In the genomic region with DNA sequence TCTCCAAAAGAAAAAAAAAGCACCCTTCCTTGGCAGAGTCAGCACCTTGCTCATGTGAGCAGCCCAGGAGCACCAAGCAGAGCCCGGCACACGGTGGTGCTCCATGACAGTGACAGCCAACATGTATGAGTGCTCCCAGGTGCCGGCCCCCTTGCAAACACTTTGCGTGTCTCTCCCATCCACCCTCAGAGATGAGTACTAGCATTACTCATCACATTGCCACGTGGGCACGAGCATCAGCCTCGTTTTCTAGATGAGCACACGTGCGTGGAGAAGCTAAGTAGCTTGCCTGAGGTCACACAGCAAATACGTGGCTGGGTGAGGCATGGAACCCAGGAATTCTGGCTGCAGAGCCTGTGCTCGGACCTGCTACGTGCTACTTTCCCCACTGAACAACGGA, we compare ENCODE assay signal across 1 cellular context.
A peak's percentile ranks its signal among the peaks of the same experiment; 100 is the strongest.
TF ChIP-seq lines count a peak whose summit lies in the region.

No MANE protein-coding gene starts in this region.

TF ChIP-seq in IMR-90, 13 proteins besides CTCF, POLR2A, EP300 and RAD21:
- TF ChIP-seq RCOR1 (IDR thresholded peaks at IDR 0.05; ENCODE audit: insufficient replicate concordance, low read length) (no peak), BHLHE40 (IDR thresholded peaks at IDR 0.05; ENCODE audit: low read depth, low read length) (peak; percentile 96), FOS (IDR thresholded peaks at IDR 0.05; ENCODE audit: low read depth, low read length) (peak; percentile 61; the same call in 1 of the 2 replicates), USF2 (IDR thresholded peaks at IDR 0.05; ENCODE audit: low read depth, low read length) (peak; percentile 84), MXI1 (IDR thresholded peaks at IDR 0.05; ENCODE audit: borderline replicate concordance, low read depth, low read length) (peak; percentile 64; the same call in 1 of the 2 replicates), MAZ (IDR thresholded peaks at IDR 0.05; ENCODE audit: borderline replicate concordance, low read depth, low read length) (no peak), CEBPB (IDR thresholded peaks at IDR 0.05; ENCODE audit: low read depth, low read length) (no peak)
